In the genomic region with DNA sequence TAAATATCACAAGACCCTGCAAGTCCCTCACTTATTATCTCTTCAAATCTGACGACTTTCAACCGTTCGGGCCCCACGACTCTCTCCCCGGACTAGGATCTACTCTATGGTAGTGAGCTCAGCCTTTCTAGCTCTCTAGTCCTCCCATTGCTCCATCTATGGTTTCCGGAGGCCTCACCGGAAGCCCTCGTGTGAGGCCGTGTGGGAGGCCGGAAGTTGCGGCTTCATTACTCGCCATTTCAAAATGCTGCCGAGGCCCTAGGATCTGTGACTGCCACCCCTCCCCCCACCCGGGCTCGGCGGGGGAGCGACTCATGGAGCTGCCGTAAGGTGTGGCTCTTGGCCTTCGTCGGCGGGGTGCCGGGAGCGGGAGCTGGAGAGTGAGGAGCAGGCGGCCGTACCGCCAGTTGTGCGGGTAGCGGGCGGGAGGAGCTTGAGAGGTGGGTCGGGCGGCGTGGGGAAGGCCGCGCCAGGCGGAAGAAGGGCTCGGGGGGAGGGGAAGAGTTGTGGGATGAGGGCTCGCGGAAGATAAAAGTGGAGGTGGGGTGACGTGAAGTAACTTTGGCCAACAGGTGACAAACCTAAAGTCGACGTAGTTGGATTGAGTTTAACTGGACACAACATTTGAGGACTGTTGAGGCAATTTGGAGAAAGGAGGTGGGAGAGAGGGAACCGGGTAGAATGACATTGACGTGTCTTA, we compare ENCODE assay signal across 8 cellular contexts. TPM values are rescaled to one million over a fixed set of nuclear protein-coding genes. Genes with fewer than 3 reads are reported as not detected.
A peak's percentile ranks its signal among the peaks of the same experiment; 100 is the strongest.
DNase-seq lines count a peak whose midpoint lies in the region; ATAC-seq and TF ChIP-seq lines count a peak whose summit lies in the region.

A gene with protein sequence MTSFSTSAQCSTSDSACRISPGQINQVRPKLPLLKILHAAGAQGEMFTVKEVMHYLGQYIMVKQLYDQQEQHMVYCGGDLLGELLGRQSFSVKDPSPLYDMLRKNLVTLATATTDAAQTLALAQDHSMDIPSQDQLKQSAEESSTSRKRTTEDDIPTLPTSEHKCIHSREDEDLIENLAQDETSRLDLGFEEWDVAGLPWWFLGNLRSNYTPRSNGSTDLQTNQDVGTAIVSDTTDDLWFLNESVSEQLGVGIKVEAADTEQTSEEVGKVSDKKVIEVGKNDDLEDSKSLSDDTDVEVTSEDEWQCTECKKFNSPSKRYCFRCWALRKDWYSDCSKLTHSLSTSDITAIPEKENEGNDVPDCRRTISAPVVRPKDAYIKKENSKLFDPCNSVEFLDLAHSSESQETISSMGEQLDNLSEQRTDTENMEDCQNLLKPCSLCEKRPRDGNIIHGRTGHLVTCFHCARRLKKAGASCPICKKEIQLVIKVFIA (plus strand): TSS at position 227 of the 700 bp plus-strand sequence. CDS start 9,113 bp downstream, outside the sequence.

- ATAC-seq in GM21737 (IDR thresholded peaks at IDR 0.05; ENCODE audit: unreplicated experiment): peak; percentile 76

- H3F3A ChIP-seq in PC-9 (ENCODE audit: insufficient read depth, low read depth): peaks cover 22% of the 10 kb centered on the region; the same call in 1 of the 2 replicates

- DNase-seq in DMS53 (lab: John Stamatoyannopoulos, UW): peak; percentile 100
- peak; percentile 96 for DNase-seq in KG1 (lab: John Stamatoyannopoulos, UW)
- peak; percentile 90 to 93 for DNase-seq in PC-9
- peak; percentile 94 for DNase-seq in activated T-cell treated with anti-CD3 and anti-CD28 coated beads for 48 hours (ENCODE audit: low read depth)
- peak; percentile 97 to 98 for DNase-seq in erythroblast (lab: John Stamatoyannopoulos, UW)
- peak; percentile 82 to 90 for DNase-seq in stimulated activated CD8-positive, alpha-beta memory T cell treated with anti-CD3 and anti-CD28 coated beads, Interleukin-4, amount 100 ng/mL, for 4 hours (ENCODE audit: low read depth in 2 of 2, low spot score in 1 of 2)

- H4K20me1 ChIP-seq in PC-9 (ENCODE audit: insufficient read depth): no peaks in the 10 kb centered on the region

- peak within 1 kb of the TSS; percentile 76 for H3K4me2 ChIP-seq in PC-9

- no peak for TF ChIP-seq CTCF in PC-9 (conservative IDR thresholded peaks at IDR 0.05)

- H3K79me2 ChIP-seq in PC-9 (ENCODE audit: low read depth): peaks cover 48% of the 10 kb centered on the region

- POLR2A ChIA-PET in PC-9 (lab: Charles Lee; ENCODE audit: unreplicated experiment): interaction anchor here (0.5 to 1.4 kb wide), 14 partner anchors 9 to 1557 kb away, joined by 3 to 36 read pairs (median 4); no protein-coding TSS in a partner anchor

- H3K27me3 ChIP-seq in PC-9 (ENCODE audit: insufficient read depth, low read depth): no peaks in the 10 kb centered on the region
- no peaks in the 10 kb centered on the region for H3K27me3 ChIP-seq in mucosa of rectum (ENCODE audit: control insufficient read depth in 2 of 2, insufficient read depth in 2 of 2, low read length in 2 of 2)

- intact Hi-C loops in PC-9 (cut with micrococcal nuclease; ENCODE audit: unreplicated experiment): loop anchor here (1.0 kb wide), 2 partner anchors 9 to 606 kb away; no protein-coding TSS in a partner anchor

- H3K4me3 ChIP-seq in PC-9: peak within 1 kb of the TSS; percentile 70
- H3K4me3 ChIP-seq in mucosa of rectum (ENCODE audit: low read length in 2 of 2): peak within 1 kb of the TSS; percentile 89 to 99

- peak within 1 kb of the TSS; percentile 90 for H2AFZ ChIP-seq in PC-9

- H3K36me3 ChIP-seq in PC-9 (ENCODE audit: low read depth) (peaks cover 26% of the 10 kb centered on the region), mucosa of rectum (ENCODE audit: control insufficient read depth in 2 of 2, insufficient read depth in 2 of 2, low read length in 2 of 2) (peaks cover 0 to 6% of the 10 kb centered on the region in 2 donors)

- H3K9me2 ChIP-seq in PC-9 (ENCODE audit: insufficient read depth): no peaks in the 10 kb centered on the region

- TF ChIP-seq POLR2A in erythroblast (IDR thresholded peaks at IDR 0.05; ENCODE audit: low read length): peak; percentile 94

- BruUV-seq in PC-9 (replicated peaks; lab: Mats Ljungman, UMichigan): no TSS peak

- peak within 1 kb of the TSS; percentile 94 for H3K27ac ChIP-seq in PC-9
- peak within 1 kb of the TSS; percentile 97 to 98 for H3K27ac ChIP-seq in mucosa of rectum (ENCODE audit: low read depth in 2 of 2, low read length in 2 of 2)

- CTCF ChIA-PET in PC-9 (lab: Charles Lee): interaction anchor here (0.6 to 1.3 kb wide), 6 partner anchors 13 to 808 kb away, joined by 3 to 14 read pairs (median 4); no protein-coding TSS in a partner anchor

- H3K9me3 ChIP-seq in PC-9 (ENCODE audit: insufficient read depth, low read depth): peaks cover 4% of the 10 kb centered on the region
- no peaks in the 10 kb centered on the region for H3K9me3 ChIP-seq in mucosa of rectum (ENCODE audit: control insufficient read depth in 2 of 2, low read length in 2 of 2)

- H3K9ac ChIP-seq in mucosa of rectum (ENCODE audit: low read depth in 1 of 2, low read length in 2 of 2): peak within 1 kb of the TSS; percentile 90 to 93

- peaks cover 11% of the 10 kb centered on the region for H3K4me1 ChIP-seq in PC-9 (replicated peaks; ENCODE audit: insufficient read depth)
- H3K4me1 ChIP-seq in mucosa of rectum (ENCODE audit: control insufficient read depth in 2 of 2, insufficient read depth in 2 of 2, low read length in 2 of 2): peaks cover 18 to 20% of the 10 kb centered on the region in 2 donors

RNA-seq across cellular contexts. Expression of the gene that starts here (rescaled TPM):
- 69.2 and 82.6 TPM in 2 replicates for total RNA-seq in PC-9 (2021)

Comparison
In these comparisons a context has a peak if more than half of its experiments do, and no peak if none do; other contexts are left out.
1. Peak in every context shown above with its lines: DNase-seq, ATAC-seq, H3K4me3 ChIP-seq and H3K27ac ChIP-seq.